In the genomic region with DNA sequence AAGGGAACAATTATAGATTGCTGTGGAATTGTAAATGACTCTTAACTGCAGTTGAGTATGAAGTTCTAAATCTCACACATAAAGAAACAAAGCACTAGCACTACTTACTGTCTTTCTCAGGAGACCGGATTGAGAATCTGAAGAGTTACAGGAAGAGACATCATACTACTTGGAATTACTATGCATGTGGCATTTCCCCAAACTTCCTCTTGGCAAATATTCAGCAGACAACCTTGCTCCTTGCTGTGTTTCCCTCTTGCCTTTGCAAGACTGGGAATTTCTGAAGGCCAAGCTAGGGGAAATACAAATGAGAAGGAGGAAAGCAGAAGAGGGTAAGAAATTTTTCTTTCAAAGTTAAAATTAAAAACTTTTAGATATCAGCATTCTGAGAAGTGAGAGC, we compare ENCODE assay signal across 24 cellular contexts.
"Had no signal": no experiment of that assay in that cellular context is flagged by ENCODE, and none has a peak within 500 bp of the region (broad histone marks: within the 10 kb centered on the region; RNA-seq: fewer than 3 reads in every experiment).

No MANE protein-coding gene starts in this region.

- DNase-seq: IMR-90, Karpas-422, KG1, MV-4-11, NCI-H1092, NCI-H1105 treated with DMSO at 0.1 percent for 48 hours, NCI-H1417 treated with DMSO at 0.1 percent for 48 hours, NCI-H146, NCI-H1694 treated with DMSO at 0.1 percent for 48 hours, NCI-H1930, NCI-H2081, NCI-H2107, NCI-H2227 treated with DMSO at 0.1 percent for 48 hours, NCI-H446, NCI-H510A, NCI-H524 treated with DMSO at 0.1 percent for 48 hours, NCI-H69, NCI-H774, Right ventricle myocardium superior, RPMI8226, SIG-M5 had no signal

- H3K27me3 ChIP-seq: SJSA1 had no signal

- H3K27ac ChIP-seq: SJSA1, SK-N-MC had no signal

- H3K36me3 ChIP-seq: SJSA1 had no signal

- H3K4me1 ChIP-seq: SJSA1 had no signal

- H3K9me3 ChIP-seq: SJSA1 had no signal

- H3K4me3 ChIP-seq: SJSA1, SK-N-MC had no signal

- ATAC-seq: HepG2 had no signal
